ENCODE assay signal across 33 cellular contexts in genomic region chr6:166638566-166638965, GRCh38. TPM values are rescaled to one million over a fixed set of nuclear protein-coding genes. Genes with fewer than 3 reads are reported as not detected.
"Had no signal": no experiment of that assay in that cellular context is flagged by ENCODE, and none has a peak within 500 bp of the region (broad histone marks: within the 10 kb centered on the region; RNA-seq: fewer than 3 reads in every experiment).

No MANE protein-coding gene starts in this region.

- H2AFZ ChIP-seq: hepatocyte had no signal

- H3K27me3 ChIP-seq: brain microvascular endothelial cell, dorsolateral prefrontal cortex, gastrocnemius medialis, hepatocyte, ovary, right lobe of liver, stomach, thyroid gland, upper lobe of right lung had no signal

- H3K4me2 ChIP-seq: hepatocyte had no signal

- H3K27ac ChIP-seq: brain microvascular endothelial cell, coronary artery, dorsolateral prefrontal cortex, hepatocyte, ovary, right lobe of liver, skin epidermis, stomach, thyroid gland, upper lobe of right lung, VCaP had no signal

- FAIRE-seq: astrocyte, TTC549 had no signal

- H3K4me3 Mint-ChIP-seq: activated CD4-positive, alpha-beta memory T cell treated with anti-CD3 and anti-CD28 coated beads for 36 hours; activated naive CD4-positive, alpha-beta T cell treated with anti-CD3 and anti-CD28 coated beads, Interleukin-2, amount 10 ng/mL, durations not matched to agents 7 days and 5 days; activated naive CD8-positive, alpha-beta T cell treated with anti-CD3 and anti-CD28 coated beads, Interleukin-2, amount 10 ng/mL, durations not matched to agents 7 days and 5 days; activated T-cell treated with anti-CD3 and anti-CD28 coated beads, Interleukin-2, amount 50 U/mL, for 24 hours; mesothelial cell of epicardium had no signal

- H3K4me1 ChIP-seq: right lobe of liver had no signal

- ATAC-seq: activated CD4-positive, CD25-positive, alpha-beta regulatory T cell treated with anti-CD3 and anti-CD28 coated beads, Interleukin-2, amount 50 U/mL, for 24 hours; gastrocnemius medialis; left colon; naive thymus-derived CD4-positive, alpha-beta T cell; right lobe of liver; upper lobe of right lung had no signal

- H3K9me3 Mint-ChIP-seq: activated naive CD4-positive, alpha-beta T cell treated with anti-CD3 and anti-CD28 coated beads, Interleukin-2, amount 10 ng/mL, durations not matched to agents 7 days and 5 days; activated naive CD8-positive, alpha-beta T cell treated with anti-CD3 and anti-CD28 coated beads, Interleukin-2, amount 10 ng/mL, durations not matched to agents 7 days and 5 days had no signal

- H3K79me2 ChIP-seq: hepatocyte had no signal

- H3K36me3 ChIP-seq: brain microvascular endothelial cell, gastrocnemius medialis, ovary, right lobe of liver, stomach, thyroid gland, upper lobe of right lung had no signal

- H3K9me3 ChIP-seq: ovary, right lobe of liver, thyroid gland, upper lobe of right lung had no signal

- H3K36me3 Mint-ChIP-seq: activated naive CD4-positive, alpha-beta T cell treated with anti-CD3 and anti-CD28 coated beads, Interleukin-2, amount 10 ng/mL, durations not matched to agents 7 days and 5 days; activated naive CD8-positive, alpha-beta T cell treated with anti-CD3 and anti-CD28 coated beads, Interleukin-2, amount 10 ng/mL, durations not matched to agents 7 days and 5 days; mesothelial cell of epicardium had no signal

- DNase-seq: activated CD4-positive, alpha-beta memory T cell treated with anti-CD3 and anti-CD28 coated beads for 36 hours; activated CD4-positive, alpha-beta T cell treated with anti-CD3 and anti-CD28 coated beads for 48 hours; activated CD8-positive, alpha-beta memory T cell treated with anti-CD3 and anti-CD28 coated beads, Interleukin-2, amount 50 U/mL, for 48 hours; activated gamma-delta T cell; activated naive CD4-positive, alpha-beta T cell treated with anti-CD3 and anti-CD28 coated beads, Interleukin-2, amount 10 ng/mL, durations not matched to agents 7 days and 5 days; activated naive CD8-positive, alpha-beta T cell treated with anti-CD3 and anti-CD28 coated beads, Interleukin-2, amount 10 ng/mL, durations not matched to agents 7 days and 5 days; activated T-cell treated with anti-CD3 and anti-CD28 coated beads, Interleukin-2, amount 50 U/mL, for 24 hours; brain microvascular endothelial cell; dorsolateral prefrontal cortex; effector memory CD4-positive, alpha-beta T cell; erythroblast; gastrocnemius medialis; glutamatergic neuron; islet precursor cell; left colon; mammary epithelial cell; naive thymus-derived CD4-positive, alpha-beta T cell; ovary; right lobe of liver; stimulated activated CD4-positive, alpha-beta T cell treated with anti-CD3 and anti-CD28 coated beads, Interleukin-12 subunit alpha, Interleukin-12 subunit beta, amount 100 ng/mL, for 4 hours; stimulated activated CD4-positive, alpha-beta T cell treated with anti-CD3 and anti-CD28 coated beads, Interleukin-4, amount 100 ng/mL, for 1 hour; stomach; upper lobe of right lung had no signal

- H3K27ac Mint-ChIP-seq: activated CD4-positive, alpha-beta memory T cell treated with anti-CD3 and anti-CD28 coated beads for 36 hours; activated naive CD4-positive, alpha-beta T cell treated with anti-CD3 and anti-CD28 coated beads, Interleukin-2, amount 10 ng/mL, durations not matched to agents 7 days and 5 days; activated naive CD8-positive, alpha-beta T cell treated with anti-CD3 and anti-CD28 coated beads, Interleukin-2, amount 10 ng/mL, durations not matched to agents 7 days and 5 days; activated T-cell treated with anti-CD3 and anti-CD28 coated beads, Interleukin-2, amount 50 U/mL, for 24 hours; mesothelial cell of epicardium; naive thymus-derived CD4-positive, alpha-beta T cell; progenitor cell of endocrine pancreas had no signal

- H3K4me3 ChIP-seq: coronary artery, dorsolateral prefrontal cortex, gastrocnemius medialis, hepatocyte, ovary, right lobe of liver, skin epidermis, stomach, thyroid gland, upper lobe of right lung had no signal

RNA-seq across cellular contexts. Expression of gene RAMACL, which starts 52.1 kb away (rescaled TPM):
- polyA plus RNA-seq: naive thymus-derived CD4-positive, alpha-beta T cell had no signal
